In genomic region chr22:25702046-25702445, GRCh38 we compare ENCODE assay signal across 9 cellular contexts. TPM values are rescaled to one million over a fixed set of nuclear protein-coding genes. Genes with fewer than 3 reads are reported as not detected.
DNase-seq lines count a peak whose midpoint lies in the region; ATAC-seq and TF ChIP-seq lines count a peak whose summit lies in the region.
"Had no signal": no experiment of that assay in that cellular context is flagged by ENCODE, and none has a peak within 500 bp of the region (broad histone marks: within the 10 kb centered on the region; RNA-seq: fewer than 3 reads in every experiment).

No MANE protein-coding gene starts in this region.

- TF ChIP-seq EP300 in neural cell (conservative IDR thresholded peaks at IDR 0.05; ENCODE audit: poor library complexity, severe bottlenecking), result no peak

- TF ChIP-seq RAD21 in neural cell (conservative IDR thresholded peaks at IDR 0.05), result peak; percentile 87

- no peak overlapping the region for H2AFZ ChIP-seq in mammary epithelial cell (ENCODE audit: low read depth, low read length)
- no peak overlapping the region for H2AFZ ChIP-seq in neural cell (ENCODE audit: low read depth, low read length)

- intact Hi-C loops in mammary epithelial cell (cut with micrococcal nuclease), result loop anchor here (1.0 to 5.0 kb wide), 7 partner anchors 71 to 630 kb away; no protein-coding TSS in a partner anchor

- dilution Hi-C loops in mammary epithelial cell (cut with HindIII; ENCODE audit: low sequenced_read_pairs), result no loop called here

- no peak overlapping the region for H3K27ac ChIP-seq in mammary epithelial cell (ENCODE audit: insufficient read depth, low read depth, low read length)
- no peak overlapping the region for H3K27ac ChIP-seq in neural cell (ENCODE audit: low read length)
- H3K27ac ChIP-seq in effector memory CD4-positive, alpha-beta T cell (ENCODE audit: insufficient read depth, low read length, poor library complexity, severe bottlenecking), result no peak overlapping the region

- DNase-seq in GM12865 (ENCODE audit: low read depth) (peak; percentile 15), NCI-H1694 treated with DMSO at 0.1 percent for 48 hours (lab: John Stamatoyannopoulos, UW) (peak; percentile 64), mammary epithelial cell (peak; percentile 2), iPS-NIHi11 (ENCODE audit: low spot score) (no peak), GDM1 (lab: John Stamatoyannopoulos, UW) (no peak)
- DNase-seq in effector memory CD4-positive, alpha-beta T cell, result no peak

- H3K79me2 ChIP-seq in mammary epithelial cell (ENCODE audit: insufficient read depth, low read length), result no peaks in the 10 kb centered on the region
- no peaks in the 10 kb centered on the region for H3K79me2 ChIP-seq in neural cell (replicated peaks; ENCODE audit: insufficient read depth, low read length)

- BruUV-seq in mammary epithelial cell (replicated peaks; lab: Mats Ljungman, UMichigan), result no TSS peak

- H3F3A ChIP-seq in neural cell (ENCODE audit: insufficient read depth, low read length, poor library complexity, severe bottlenecking), result no peaks in the 10 kb centered on the region

- CTCF ChIA-PET in mammary epithelial cell (lab: Charles Lee; ENCODE audit: low non-redundant PET), result interaction anchor here (0.7 to 1.1 kb wide), 2 partner anchors 138 to 239 kb away, joined by 3 to 14 read pairs; no protein-coding TSS in a partner anchor

- no peaks in the 10 kb centered on the region for H3K27me3 ChIP-seq in mammary epithelial cell (ENCODE audit: insufficient read depth, low read length)
- no peaks in the 10 kb centered on the region for H3K27me3 ChIP-seq in neural cell (ENCODE audit: insufficient read depth, low read depth, low read length)
- no peaks in the 10 kb centered on the region for H3K27me3 ChIP-seq in effector memory CD4-positive, alpha-beta T cell (replicated peaks; ENCODE audit: control insufficient read depth, insufficient read depth, low read length, poor library complexity, severe bottlenecking)
- H3K27me3 ChIP-seq: SJCRH30 had no signal

- H3K36me3 ChIP-seq in mammary epithelial cell (ENCODE audit: insufficient read depth, low read length) (no peaks in the 10 kb centered on the region), neural cell (ENCODE audit: insufficient read depth, low read length) (no peaks in the 10 kb centered on the region)
- H3K36me3 ChIP-seq in effector memory CD4-positive, alpha-beta T cell (ENCODE audit: control insufficient read depth, insufficient read depth, low read length), result no peaks in the 10 kb centered on the region

- ATAC-seq in HG02642 (IDR thresholded peaks at IDR 0.05; ENCODE audit: poor library complexity, unreplicated experiment), result no peak

- in situ Hi-C loops in mammary epithelial cell (cut with MboI; ENCODE audit: low sequenced_read_pairs in 2 of 2), result loop anchor here (5.0 to 10.0 kb wide), 2 partner anchors 235 to 257 kb away; no protein-coding TSS in a partner anchor

- peak; percentile 12 for TF ChIP-seq CTCF in GM12865 (IDR thresholded peaks at IDR 0.05; ENCODE audit: insufficient read depth, low read depth, low read length, missing control alignments)
- peak; percentile 17 to 49 for TF ChIP-seq CTCF in mammary epithelial cell (conservative IDR thresholded peaks at IDR 0.05 in 1 of 2, IDR thresholded peaks at IDR 0.05 in 1 of 2; ENCODE audit: extremely low read depth in 1 of 2, insufficient read depth in 1 of 2, low read depth in 1 of 2, low read length in 2 of 2)
- TF ChIP-seq CTCF in neural cell (IDR thresholded peaks at IDR 0.05; ENCODE audit: poor library complexity, severe bottlenecking), result peak; percentile 82

- H4K20me1 ChIP-seq in mammary epithelial cell (ENCODE audit: insufficient read depth, low read length) (no peaks in the 10 kb centered on the region), neural cell (ENCODE audit: insufficient read depth) (no peaks in the 10 kb centered on the region)

- no peak overlapping the region for H3K4me2 ChIP-seq in mammary epithelial cell (ENCODE audit: insufficient read depth, low read depth, low read length)
- no peak overlapping the region for H3K4me2 ChIP-seq in neural cell (ENCODE audit: low read length)

- H3K9me2 ChIP-seq in neural cell (ENCODE audit: insufficient read depth, low read length), result no peaks in the 10 kb centered on the region

- H3K4me1 ChIP-seq in mammary epithelial cell (ENCODE audit: insufficient read depth, low read length), result peaks cover 3% of the 10 kb centered on the region
- no peaks in the 10 kb centered on the region for H3K4me1 ChIP-seq in effector memory CD4-positive, alpha-beta T cell (ENCODE audit: control insufficient read depth, insufficient read depth, low read length, poor library complexity, severe bottlenecking)

- H3K4me3 ChIP-seq in GM12865 (ENCODE audit: low read depth, low read length), result no peak overlapping the region
- H3K4me3 ChIP-seq in mammary epithelial cell (replicated peaks in 1 of 3; ENCODE audit: insufficient read depth in 1 of 3, low read depth in 2 of 3, low read length in 3 of 3), result no peak overlapping the region
- no peak overlapping the region for H3K4me3 ChIP-seq in neural cell (ENCODE audit: low read length)
- H3K4me3 ChIP-seq in effector memory CD4-positive, alpha-beta T cell (ENCODE audit: insufficient read depth, low read depth, low read length, poor library complexity, severe bottlenecking), result no peak overlapping the region

- no peak overlapping the region for H3K9ac ChIP-seq in mammary epithelial cell (ENCODE audit: insufficient read depth, low read length)
- H3K9ac ChIP-seq in neural cell (ENCODE audit: low read length), result no peak overlapping the region

- H3K9me3 ChIP-seq in mammary epithelial cell (replicated peaks; ENCODE audit: insufficient read depth, low read length) (no peaks in the 10 kb centered on the region), neural cell (ENCODE audit: low read length) (no peaks in the 10 kb centered on the region)
- H3K9me3 ChIP-seq in effector memory CD4-positive, alpha-beta T cell (ENCODE audit: control insufficient read depth, low read length), result no peaks in the 10 kb centered on the region
- H3K9me3 ChIP-seq: SJCRH30 had no signal

TF ChIP-seq in neural cell, 6 proteins besides CTCF, POLR2A, EP300 and RAD21:
- TF ChIP-seq TAF1 (IDR thresholded peaks at IDR 0.05; ENCODE audit: low read depth), result no peak
- TF ChIP-seq SMC3 (conservative IDR thresholded peaks at IDR 0.05; ENCODE audit: poor library complexity), result peak; percentile 87

RNA-seq across cellular contexts. Expression of gene MYO18B, which starts 39.9 kb away (rescaled TPM):
- total RNA-seq in mammary epithelial cell, result under 1 TPM in 1 of 2 donors, not detected in 1; 0.17 TPM
- not detected for polyA plus RNA-seq in mammary epithelial cell
- polyA minus RNA-seq in mammary epithelial cell, result not detected
- polyA plus RNA-seq in neural cell, result 0.34 and 0.71 TPM in 2 replicates
- polyA minus RNA-seq in neural cell, result 0.23 and 0.24 TPM in 2 replicates

Comparison
In these comparisons a context has a peak if more than half of its experiments do, and no peak if none do; other contexts are left out.
1. DNase-seq: peak in GM12865 (single experiment), NCI-H1694 treated with DMSO at 0.1 percent for 48 hours (single experiment) and mammary epithelial cell (single experiment); none in iPS-NIHi11 (single experiment), effector memory CD4-positive, alpha-beta T cell (0 of 3) and GDM1 (single experiment).
2. CTCF ChIP-seq: peak in every context shown above with its lines; median percentile 82 in neural cell; 33 in mammary epithelial cell; 12 in GM12865.